Comparison of ENCODE assay signal across 1 cellular context in the genomic region with DNA sequence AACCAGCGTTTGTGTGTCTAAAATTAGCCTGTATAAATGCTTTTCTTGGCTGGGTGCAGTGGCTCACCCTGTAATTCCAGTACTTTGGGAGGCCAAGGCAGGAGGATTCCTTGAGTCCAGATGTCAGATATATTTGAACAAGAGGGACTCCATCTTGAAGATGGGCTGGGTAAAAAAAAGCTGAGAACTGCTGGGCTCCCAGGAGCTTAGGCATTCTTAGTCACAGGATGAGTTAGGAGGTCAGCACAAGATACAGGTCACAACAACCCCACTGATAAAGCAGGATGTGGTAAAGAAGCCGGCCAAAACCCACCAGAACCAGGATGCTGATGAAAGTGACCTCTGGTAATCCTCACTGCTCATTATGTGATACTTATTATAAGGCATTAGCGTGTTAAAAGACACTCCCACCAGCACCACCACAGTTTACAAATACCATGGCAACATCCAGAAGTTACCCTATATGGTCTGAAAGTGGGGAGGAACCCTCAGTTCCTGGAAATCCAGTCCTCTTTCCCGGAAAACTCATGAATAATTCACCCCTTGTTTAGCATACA.
TF ChIP-seq lines count a peak whose summit lies in the region.

No MANE protein-coding gene starts in this region.

TF ChIP-seq in K562, 482 proteins besides CTCF, POLR2A, EP300 and RAD21 (continued from another document):
- no peak for TF ChIP-seq SRSF9 (IDR thresholded peaks at IDR 0.05; ENCODE audit: borderline replicate concordance, low read depth, low read length)
- peak in 1 of 2 experiments; percentile 69; a peak in 2 of 4 replicates for TF ChIP-seq FOXA3 (CRISPR knock-in tag; conservative IDR thresholded peaks at IDR 0.05 in 1 of 2, IDR thresholded peaks at IDR 0.05 in 1 of 2)
- peak; percentile 99 for TF ChIP-seq PYGO2 (tag; IDR thresholded peaks at IDR 0.05)
- TF ChIP-seq, protein P1, sequence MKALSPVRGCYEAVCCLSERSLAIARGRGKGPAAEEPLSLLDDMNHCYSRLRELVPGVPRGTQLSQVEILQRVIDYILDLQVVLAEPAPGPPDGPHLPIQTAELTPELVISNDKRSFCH (CRISPR knock-in tag; IDR thresholded peaks at IDR 0.05): peak; percentile 78
- TF ChIP-seq, protein P1 (tag; IDR thresholded peaks at IDR 0.05): peak; percentile 100
- TF ChIP-seq L3MBTL2 (IDR thresholded peaks at IDR 0.05): no peak
- TF ChIP-seq RFX7 (CRISPR knock-in tag; IDR thresholded peaks at IDR 0.05): peak; percentile 88
- TF ChIP-seq, protein P2, sequence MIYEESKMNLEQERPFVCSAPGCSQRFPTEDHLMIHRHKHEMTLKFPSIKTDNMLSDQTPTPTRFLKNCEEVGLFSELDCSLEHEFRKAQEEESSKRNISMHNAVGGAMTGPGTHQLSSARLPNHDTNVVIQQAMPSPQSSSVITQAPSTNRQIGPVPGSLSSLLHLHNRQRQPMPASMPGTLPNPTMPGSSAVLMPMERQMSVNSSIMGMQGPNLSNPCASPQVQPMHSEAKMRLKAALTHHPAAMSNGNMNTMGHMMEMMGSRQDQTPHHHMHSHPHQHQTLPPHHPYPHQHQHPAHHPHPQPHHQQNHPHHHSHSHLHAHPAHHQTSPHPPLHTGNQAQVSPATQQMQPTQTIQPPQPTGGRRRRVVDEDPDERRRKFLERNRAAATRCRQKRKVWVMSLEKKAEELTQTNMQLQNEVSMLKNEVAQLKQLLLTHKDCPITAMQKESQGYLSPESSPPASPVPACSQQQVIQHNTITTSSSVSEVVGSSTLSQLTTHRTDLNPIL (CRISPR knock-in tag; IDR thresholded peaks at IDR 0.05): peak; percentile 97
- TF ChIP-seq ZNF3 (CRISPR knock-in tag; IDR thresholded peaks at IDR 0.05): peak; percentile 84
- peak; percentile 75; the same call in 1 of the 2 replicates for TF ChIP-seq ZNF780A (CRISPR knock-in tag; IDR thresholded peaks at IDR 0.05)
- TF ChIP-seq ZNF274 (IDR thresholded peaks at IDR 0.05; ENCODE audit: borderline replicate concordance, low read depth, low read length): no peak
- TF ChIP-seq HEY1 (CRISPR knock-in tag; IDR thresholded peaks at IDR 0.05; ENCODE audit: borderline replicate concordance): peak; percentile 98
